ENCODE assay signal across 1 cellular context in genomic region chr10:95134490-95134889, GRCh38.
"Had no signal": no experiment of that assay in that cellular context is flagged by ENCODE, and none has a peak within 500 bp of the region (broad histone marks: within the 10 kb centered on the region; RNA-seq: fewer than 3 reads in every experiment).

No MANE protein-coding gene starts in this region.

- H3K36me3 ChIP-seq: MG63 had no signal

- H3K4me3 ChIP-seq: MG63 had no signal

- H3K9me3 ChIP-seq: MG63 had no signal
